Comparison of ENCODE assay signal across 7 cellular contexts in genomic region chr11:68003846-68004550, GRCh38. TPM values are rescaled to one million over a fixed set of nuclear protein-coding genes. Genes with fewer than 3 reads are reported as not detected.
DNase-seq lines count a peak whose midpoint lies in the region; ATAC-seq and TF ChIP-seq lines count a peak whose summit lies in the region.

Gene UNC93B1 (minus strand): TSS chr11:68004097. CDS start chr11:68004043, 54 bp downstream.

- H3K36me3 ChIP-seq in ectodermal cell (ENCODE audit: control insufficient read depth, insufficient read depth, low read length), result no peaks in the 10 kb centered on the region

- no peak within 1 kb of the TSS for H3K27ac ChIP-seq in ectodermal cell (ENCODE audit: insufficient read depth, low read depth, low read length, poor library complexity, severe bottlenecking)

- POLR2A ChIA-PET in activated CD4-positive, alpha-beta memory T cell treated with anti-CD3 and anti-CD28 coated beads for 36 hours (lab: Charles Lee), result no interaction called here

- intact Hi-C loops in activated CD4-positive, alpha-beta memory T cell treated with anti-CD3 and anti-CD28 coated beads for 36 hours (cut with micrococcal nuclease), result loop anchor here (5.0 kb wide), 1 partner anchor 33 kb away; the partner anchor contains the start of gene TCIRG1

- H3K9me3 Mint-ChIP-seq in activated CD4-positive, alpha-beta memory T cell treated with anti-CD3 and anti-CD28 coated beads for 36 hours, result no peaks in the 10 kb centered on the region

- 8% methylated on average over 64 of the region's 64 CpGs for WGBS in ectodermal cell, 2 experiments

- DNase-seq in NCI-H748 treated with DMSO at 0.1 percent for 48 hours (lab: John Stamatoyannopoulos, UW) (peak; percentile 38), mesenteric fat pad (ENCODE audit: low spot score) (peak; percentile 96)
- peak; percentile 91 for DNase-seq in activated CD4-positive, alpha-beta memory T cell treated with anti-CD3 and anti-CD28 coated beads for 36 hours
- peak; percentile 41 to 63 for DNase-seq in stimulated activated CD8-positive, alpha-beta memory T cell treated with anti-CD3 and anti-CD28 coated beads, Interleukin-15, amount 100 ng/mL, for 4 hours (ENCODE audit: low read depth in 2 of 2)

- ATAC-seq in HG02884 (IDR thresholded peaks at IDR 0.05; ENCODE audit: unreplicated experiment), result peak; percentile 46

- no peaks in the 10 kb centered on the region for H3K4me1 ChIP-seq in ectodermal cell (ENCODE audit: control insufficient read depth, insufficient read depth, low read length)

- H3K27ac Mint-ChIP-seq in activated CD4-positive, alpha-beta memory T cell treated with anti-CD3 and anti-CD28 coated beads for 36 hours, result no peak within 1 kb of the TSS

- no peaks in the 10 kb centered on the region for H3K27me3 Mint-ChIP-seq in activated CD4-positive, alpha-beta memory T cell treated with anti-CD3 and anti-CD28 coated beads for 36 hours

- peaks cover 15% of the 10 kb centered on the region for H3K4me1 Mint-ChIP-seq in activated CD4-positive, alpha-beta memory T cell treated with anti-CD3 and anti-CD28 coated beads for 36 hours (ENCODE audit: low read depth)

- peak within 1 kb of the TSS; percentile 76 for H3K4me3 Mint-ChIP-seq in activated CD4-positive, alpha-beta memory T cell treated with anti-CD3 and anti-CD28 coated beads for 36 hours

- TF ChIP-seq POLR2A in GM15510 (IDR thresholded peaks at IDR 0.05; ENCODE audit: borderline replicate concordance, extremely low read depth, insufficient read length), result peak; percentile 89

- H3K9me3 ChIP-seq in ectodermal cell (ENCODE audit: control insufficient read depth, low read length), result no peaks in the 10 kb centered on the region

- CTCF ChIA-PET in activated CD4-positive, alpha-beta memory T cell treated with anti-CD3 and anti-CD28 coated beads for 36 hours (lab: Charles Lee), result no interaction called here

- H3K36me3 Mint-ChIP-seq in activated CD4-positive, alpha-beta memory T cell treated with anti-CD3 and anti-CD28 coated beads for 36 hours, result no peaks in the 10 kb centered on the region

- H3K4me3 ChIP-seq in ectodermal cell (ENCODE audit: insufficient read depth, low read depth, low read length), result peak within 1 kb of the TSS; percentile 41

- H3K27me3 ChIP-seq in ectodermal cell (ENCODE audit: control insufficient read depth, insufficient read depth, low read length, poor library complexity, severe bottlenecking), result peaks cover 21% of the 10 kb centered on the region

RNA-seq across cellular contexts. Expression of gene UNC93B1, which starts in this region (rescaled TPM):
- 10 to 100 TPM; 20.0 to 21.5 TPM for total RNA-seq in activated CD4-positive, alpha-beta memory T cell treated with anti-CD3 and anti-CD28 coated beads for 36 hours
- polyA plus RNA-seq in ectodermal cell (2013, experiment 1 of 4), result 9.3 TPM
- 11.2 TPM for polyA plus RNA-seq in ectodermal cell (2013, experiment 2 of 4)
- polyA plus RNA-seq in ectodermal cell (2013, experiment 3 of 4), result 14.8 TPM
- 13.3 TPM for polyA plus RNA-seq in ectodermal cell (2013, experiment 4 of 4)
- 42.0 TPM for total RNA-seq in mesenteric fat pad

Comparison
In these comparisons a context has a peak if more than half of its experiments do, and no peak if none do; other contexts are left out.
1. DNase-seq: peak in every context shown above with its lines; median percentile 96 in mesenteric fat pad; 91 in activated CD4-positive, alpha-beta memory T cell treated with anti-CD3 and anti-CD28 coated beads for 36 hours; 52 in stimulated activated CD8-positive, alpha-beta memory T cell treated with anti-CD3 and anti-CD28 coated beads, Interleukin-15, amount 100 ng/mL, for 4 hours; 38 in NCI-H748 treated with DMSO at 0.1 percent for 48 hours.